1 cellular context compared by ENCODE assay signal in genomic region chr14:73365727-73366126, GRCh38.
A peak's percentile ranks its signal among the peaks of the same experiment; 100 is the strongest.
TF ChIP-seq lines count a peak whose summit lies in the region.

No MANE protein-coding gene starts in this region.

TF ChIP-seq in HepG2, 621 proteins besides CTCF, POLR2A, EP300 and RAD21 (continued from another document and continues in another):
- no peak for TF ChIP-seq ZNF318 (CRISPR knock-in tag; IDR thresholded peaks at IDR 0.05)
- no peak for TF ChIP-seq PCBP2 (optimal IDR thresholded peaks at IDR 0.05; ENCODE audit: low read depth, low read length, poor library complexity, severe bottlenecking)
- TF ChIP-seq, protein P1, sequence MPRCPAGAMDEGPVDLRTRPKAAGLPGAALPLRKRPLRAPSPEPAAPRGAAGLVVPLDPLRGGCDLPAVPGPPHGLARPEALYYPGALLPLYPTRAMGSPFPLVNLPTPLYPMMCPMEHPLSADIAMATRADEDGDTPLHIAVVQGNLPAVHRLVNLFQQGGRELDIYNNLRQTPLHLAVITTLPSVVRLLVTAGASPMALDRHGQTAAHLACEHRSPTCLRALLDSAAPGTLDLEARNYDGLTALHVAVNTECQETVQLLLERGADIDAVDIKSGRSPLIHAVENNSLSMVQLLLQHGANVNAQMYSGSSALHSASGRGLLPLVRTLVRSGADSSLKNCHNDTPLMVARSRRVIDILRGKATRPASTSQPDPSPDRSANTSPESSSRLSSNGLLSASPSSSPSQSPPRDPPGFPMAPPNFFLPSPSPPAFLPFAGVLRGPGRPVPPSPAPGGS (CRISPR knock-in tag; IDR thresholded peaks at IDR 0.05): no peak
- no peak for TF ChIP-seq ZNF720 (CRISPR knock-in tag; IDR thresholded peaks at IDR 0.05)
- TF ChIP-seq ZNF646 (CRISPR knock-in tag; IDR thresholded peaks at IDR 0.05): no peak
- no peak for TF ChIP-seq ZBTB8A (CRISPR knock-in tag; IDR thresholded peaks at IDR 0.05; ENCODE audit: borderline replicate concordance, low read depth)
- TF ChIP-seq ZNF570 (CRISPR knock-in tag; IDR thresholded peaks at IDR 0.05; ENCODE audit: borderline replicate concordance): no peak
- TF ChIP-seq ZNF619 (CRISPR knock-in tag; IDR thresholded peaks at IDR 0.05): no peak
- no peak for TF ChIP-seq NFATC3 (CRISPR knock-in tag; IDR thresholded peaks at IDR 0.05)
- no peak for TF ChIP-seq KDM5B (CRISPR knock-in tag; IDR thresholded peaks at IDR 0.05; ENCODE audit: borderline replicate concordance)
- TF ChIP-seq ZNF563 (CRISPR knock-in tag; IDR thresholded peaks at IDR 0.05): no peak
- TF ChIP-seq, protein P2, sequence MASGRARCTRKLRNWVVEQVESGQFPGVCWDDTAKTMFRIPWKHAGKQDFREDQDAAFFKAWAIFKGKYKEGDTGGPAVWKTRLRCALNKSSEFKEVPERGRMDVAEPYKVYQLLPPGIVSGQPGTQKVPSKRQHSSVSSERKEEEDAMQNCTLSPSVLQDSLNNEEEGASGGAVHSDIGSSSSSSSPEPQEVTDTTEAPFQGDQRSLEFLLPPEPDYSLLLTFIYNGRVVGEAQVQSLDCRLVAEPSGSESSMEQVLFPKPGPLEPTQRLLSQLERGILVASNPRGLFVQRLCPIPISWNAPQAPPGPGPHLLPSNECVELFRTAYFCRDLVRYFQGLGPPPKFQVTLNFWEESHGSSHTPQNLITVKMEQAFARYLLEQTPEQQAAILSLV (CRISPR knock-in tag; IDR thresholded peaks at IDR 0.05; ENCODE audit: borderline replicate concordance): no peak
- TF ChIP-seq ZMYM4 (CRISPR knock-in tag; IDR thresholded peaks at IDR 0.05): no peak
- peak; percentile 31 for TF ChIP-seq ASH2L (IDR thresholded peaks at IDR 0.05; ENCODE audit: insufficient read length, low read depth, low read length)
- peak; percentile 86 for TF ChIP-seq HNF4A (CRISPR knock-in tag; IDR thresholded peaks at IDR 0.05)
- no peak for TF ChIP-seq CEBPB (IDR thresholded peaks at IDR 0.05; ENCODE audit: borderline replicate concordance, low read depth, low read length)
- TF ChIP-seq ZNF546 (CRISPR knock-in tag; conservative IDR thresholded peaks at IDR 0.05): no peak
- peak; percentile 92 for TF ChIP-seq MLX (CRISPR knock-in tag; IDR thresholded peaks at IDR 0.05)
- TF ChIP-seq, protein P3, sequence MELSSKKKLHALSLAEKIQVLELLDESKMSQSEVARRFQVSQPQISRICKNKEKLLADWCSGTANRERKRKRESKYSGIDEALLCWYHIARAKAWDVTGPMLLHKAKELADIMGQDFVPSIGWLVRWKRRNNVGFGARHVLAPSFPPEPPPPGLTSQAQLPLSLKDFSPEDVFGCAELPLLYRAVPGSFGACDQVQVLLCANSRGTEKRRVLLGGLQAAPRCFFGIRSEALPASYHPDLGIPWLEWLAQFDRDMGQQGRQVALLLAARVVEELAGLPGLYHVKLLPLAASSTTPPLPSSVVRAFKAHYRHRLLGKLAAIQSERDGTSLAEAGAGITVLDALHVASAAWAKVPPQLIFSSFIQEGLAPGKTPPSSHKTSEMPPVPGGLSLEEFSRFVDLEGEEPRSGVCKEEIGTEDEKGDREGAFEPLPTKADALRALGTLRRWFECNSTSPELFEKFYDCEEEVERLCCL (CRISPR knock-in tag; IDR thresholded peaks at IDR 0.05; ENCODE audit: borderline replicate concordance): no peak
- TF ChIP-seq FOXA3 (CRISPR knock-in tag; IDR thresholded peaks at IDR 0.05): peak; percentile 46; the same call in 1 of the 2 replicates
- TF ChIP-seq, protein P4, sequence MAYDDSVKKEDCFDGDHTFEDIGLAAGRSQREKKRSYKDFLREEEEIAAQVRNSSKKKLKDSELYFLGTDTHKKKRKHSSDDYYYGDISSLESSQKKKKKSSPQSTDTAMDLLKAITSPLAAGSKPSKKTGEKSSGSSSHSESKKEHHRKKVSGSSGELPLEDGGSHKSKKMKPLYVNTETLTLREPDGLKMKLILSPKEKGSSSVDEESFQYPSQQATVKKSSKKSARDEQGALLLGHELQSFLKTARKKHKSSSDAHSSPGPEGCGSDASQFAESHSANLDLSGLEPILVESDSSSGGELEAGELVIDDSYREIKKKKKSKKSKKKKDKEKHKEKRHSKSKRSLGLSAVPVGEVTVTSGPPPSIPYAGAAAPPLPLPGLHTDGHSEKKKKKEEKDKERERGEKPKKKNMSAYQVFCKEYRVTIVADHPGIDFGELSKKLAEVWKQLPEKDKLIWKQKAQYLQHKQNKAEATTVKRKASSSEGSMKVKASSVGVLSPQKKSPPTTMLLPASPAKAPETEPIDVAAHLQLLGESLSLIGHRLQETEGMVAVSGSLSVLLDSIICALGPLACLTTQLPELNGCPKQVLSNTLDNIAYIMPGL (CRISPR knock-in tag; IDR thresholded peaks at IDR 0.05; ENCODE audit: borderline replicate concordance in 1 of 2, low read depth in 1 of 2): no peak
- no peak for TF ChIP-seq FOXM1 (CRISPR knock-in tag; IDR thresholded peaks at IDR 0.05)
- no peak for TF ChIP-seq ZNF121 (CRISPR knock-in tag; IDR thresholded peaks at IDR 0.05)
- no peak for TF ChIP-seq PHF8 (CRISPR knock-in tag; IDR thresholded peaks at IDR 0.05)
- 0 out of 2 replicates have a peak, but pooled peaks have one; percentile 26 for TF ChIP-seq BCL6 (CRISPR knock-in tag; IDR thresholded peaks at IDR 0.05)
- peak; percentile 47; the same call in 1 of the 2 replicates for TF ChIP-seq SOX5 (CRISPR knock-in tag; IDR thresholded peaks at IDR 0.05; ENCODE audit: borderline replicate concordance)
- TF ChIP-seq, protein P5, sequence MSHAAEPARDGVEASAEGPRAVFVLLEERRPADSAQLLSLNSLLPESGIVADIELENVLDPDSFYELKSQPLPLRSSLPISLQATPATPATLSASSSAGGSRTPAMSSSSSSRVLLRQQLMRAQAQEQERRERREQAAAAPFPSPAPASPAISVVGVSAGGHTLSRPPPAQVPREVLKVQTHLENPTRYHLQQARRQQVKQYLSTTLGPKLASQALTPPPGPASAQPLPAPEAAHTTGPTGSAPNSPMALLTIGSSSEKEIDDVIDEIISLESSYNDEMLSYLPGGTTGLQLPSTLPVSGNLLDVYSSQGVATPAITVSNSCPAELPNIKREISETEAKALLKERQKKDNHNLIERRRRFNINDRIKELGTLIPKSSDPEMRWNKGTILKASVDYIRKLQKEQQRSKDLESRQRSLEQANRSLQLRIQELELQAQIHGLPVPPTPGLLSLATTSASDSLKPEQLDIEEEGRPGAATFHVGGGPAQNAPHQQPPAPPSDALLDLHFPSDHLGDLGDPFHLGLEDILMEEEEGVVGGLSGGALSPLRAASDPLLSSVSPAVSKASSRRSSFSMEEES (CRISPR knock-in tag; IDR thresholded peaks at IDR 0.05): 0 out of 2 replicates have a peak, but pooled peaks have one; percentile 46
- no peak for TF ChIP-seq ZNF883 (CRISPR knock-in tag; IDR thresholded peaks at IDR 0.05; ENCODE audit: not compliant biosample characterization)
- TF ChIP-seq BRF2 (CRISPR knock-in tag; IDR thresholded peaks at IDR 0.05): no peak
